Comparison of ENCODE assay signal across 19 cellular contexts in genomic region chrX:85309717-85310116, GRCh38.
A peak's percentile ranks its signal among the peaks of the same experiment; 100 is the strongest.
DNase-seq lines count a peak whose midpoint lies in the region; ATAC-seq and TF ChIP-seq lines count a peak whose summit lies in the region.
"Had no signal": no experiment of that assay in that cellular context is flagged by ENCODE, and none has a peak within 500 bp of the region (broad histone marks: within the 10 kb centered on the region; RNA-seq: fewer than 3 reads in every experiment).

No MANE protein-coding gene starts in this region.

- H3K79me2 ChIP-seq in PC-9 (ENCODE audit: low read depth): no peaks in the 10 kb centered on the region
- H3K79me2 ChIP-seq: parathyroid adenoma had no signal

- H3K9me2 ChIP-seq in PC-9 (ENCODE audit: insufficient read depth): no peaks in the 10 kb centered on the region

- no peak overlapping the region for H3K4me3 Mint-ChIP-seq in endothelial cell (ENCODE audit: unreplicated experiment)
- H3K4me3 Mint-ChIP-seq in activated naive CD4-positive, alpha-beta T cell treated with anti-CD3 and anti-CD28 coated beads for 36 hours: no peak overlapping the region
- H3K4me3 Mint-ChIP-seq: activated CD8-positive, alpha-beta T cell treated with anti-CD3 and anti-CD28 coated beads, Interleukin-2, amount 10 ng/mL, durations not matched to agents 7 days and 5 days; activated naive CD8-positive, alpha-beta T cell; dendritic cell treated with granulocyte-macrophage colony-stimulating factor and Interleukin-4, amounts not matched to agents 40 ng/mL and 50 ng/mL, for 4 days had no signal

- H2AFZ ChIP-seq in PC-9: no peak overlapping the region
- H2AFZ ChIP-seq: parathyroid adenoma had no signal

- ATAC-seq in GM19351 (IDR thresholded peaks at IDR 0.05; ENCODE audit: unreplicated experiment) (peak; percentile 67), GM21576 (IDR thresholded peaks at IDR 0.05; ENCODE audit: unreplicated experiment) (no peak)
- ATAC-seq: activated CD8-positive, alpha-beta T cell treated with anti-CD3 and anti-CD28 coated beads, Interleukin-2, amount 10 ng/mL, durations not matched to agents 7 days and 5 days; body of pancreas had no signal

- TF ChIP-seq CTCF in C4-2B (conservative IDR thresholded peaks at IDR 0.05): peak; percentile 13; the same call in 1 of the 2 replicates
- TF ChIP-seq CTCF in endothelial cell (IDR thresholded peaks at IDR 0.05; ENCODE audit: unreplicated experiment): peak; percentile 29
- TF ChIP-seq CTCF in PC-9 (conservative IDR thresholded peaks at IDR 0.05): no peak

- H3K9me3 ChIP-seq in PC-9 (ENCODE audit: insufficient read depth, low read depth): no peaks in the 10 kb centered on the region
- H3K9me3 ChIP-seq: body of pancreas, testis had no signal

- no peaks in the 10 kb centered on the region for H4K20me1 ChIP-seq in PC-9 (ENCODE audit: insufficient read depth)

- H3K4me1 Mint-ChIP-seq in endothelial cell (ENCODE audit: unreplicated experiment): no peaks in the 10 kb centered on the region
- H3K4me1 Mint-ChIP-seq in activated naive CD4-positive, alpha-beta T cell treated with anti-CD3 and anti-CD28 coated beads for 36 hours (ENCODE audit: low read depth): no peaks in the 10 kb centered on the region

- H3K27me3 Mint-ChIP-seq in endothelial cell (ENCODE audit: unreplicated experiment): no peaks in the 10 kb centered on the region
- H3K27me3 Mint-ChIP-seq in activated naive CD4-positive, alpha-beta T cell treated with anti-CD3 and anti-CD28 coated beads for 36 hours (ENCODE audit: low read depth): no peaks in the 10 kb centered on the region
- H3K27me3 Mint-ChIP-seq: activated naive CD8-positive, alpha-beta T cell; dendritic cell treated with granulocyte-macrophage colony-stimulating factor and Interleukin-4, amounts not matched to agents 40 ng/mL and 50 ng/mL, for 4 days had no signal

- no peaks in the 10 kb centered on the region for H3K36me3 ChIP-seq in PC-9 (ENCODE audit: low read depth)

- H3K27ac Mint-ChIP-seq in endothelial cell (ENCODE audit: unreplicated experiment): no peak overlapping the region
- no peak overlapping the region for H3K27ac Mint-ChIP-seq in activated naive CD4-positive, alpha-beta T cell treated with anti-CD3 and anti-CD28 coated beads for 36 hours
- H3K27ac Mint-ChIP-seq: activated CD8-positive, alpha-beta T cell treated with anti-CD3 and anti-CD28 coated beads, Interleukin-2, amount 10 ng/mL, durations not matched to agents 7 days and 5 days; activated naive CD8-positive, alpha-beta T cell; dendritic cell treated with granulocyte-macrophage colony-stimulating factor and Interleukin-4, amounts not matched to agents 40 ng/mL and 50 ng/mL, for 4 days had no signal

- H3K4me2 ChIP-seq in PC-9: no peak overlapping the region

- H3K27ac ChIP-seq in C4-2B (no peak overlapping the region), PC-9 (no peak overlapping the region)
- H3K27ac ChIP-seq: body of pancreas, parathyroid adenoma, skin epidermis, testis had no signal

- DNase-seq in NAMALWA (ENCODE audit: low spot score) (peak; percentile 50), endothelial cell (ENCODE audit: low spot score) (no peak), PC-9 (no peak), epidermal melanocyte (ENCODE audit: insufficient read length, low spot score) (no peak)
- no peak for DNase-seq in activated naive CD4-positive, alpha-beta T cell treated with anti-CD3 and anti-CD28 coated beads for 36 hours
- DNase-seq: activated CD8-positive, alpha-beta T cell treated with anti-CD3 and anti-CD28 coated beads, Interleukin-2, amount 10 ng/mL, durations not matched to agents 7 days and 5 days; activated T-cell treated with anti-CD3 and anti-CD28 coated beads, Interleukin-2, amount 50 U/mL, for 48 hours; body of pancreas; NCI-H1436 treated with DMSO at 0.1 percent for 48 hours; RPMI8226; T-helper 1 cell; testis had no signal

- H3K36me3 Mint-ChIP-seq in endothelial cell (ENCODE audit: low read depth, unreplicated experiment): no peaks in the 10 kb centered on the region
- no peaks in the 10 kb centered on the region for H3K36me3 Mint-ChIP-seq in activated naive CD4-positive, alpha-beta T cell treated with anti-CD3 and anti-CD28 coated beads for 36 hours (ENCODE audit: low read depth)
- H3K36me3 Mint-ChIP-seq: activated naive CD8-positive, alpha-beta T cell had no signal

- CTCF ChIA-PET in activated naive CD4-positive, alpha-beta T cell treated with anti-CD3 and anti-CD28 coated beads for 36 hours (lab: Charles Lee): no interaction called here
- CTCF ChIA-PET in PC-9 (lab: Charles Lee): no interaction called here

- POLR2A ChIA-PET in PC-9 (lab: Charles Lee; ENCODE audit: unreplicated experiment): no interaction called here

- intact Hi-C loops in activated naive CD4-positive, alpha-beta T cell treated with anti-CD3 and anti-CD28 coated beads for 36 hours (cut with micrococcal nuclease): no loop called here
- intact Hi-C loops in PC-9 (cut with micrococcal nuclease; ENCODE audit: unreplicated experiment): no loop called here

- no peak overlapping the region for H3K4me3 ChIP-seq in PC-9
- H3K4me3 ChIP-seq: body of pancreas, skin epidermis, testis had no signal

- H3K9me3 Mint-ChIP-seq in endothelial cell (ENCODE audit: unreplicated experiment): no peaks in the 10 kb centered on the region
- H3K9me3 Mint-ChIP-seq in activated naive CD4-positive, alpha-beta T cell treated with anti-CD3 and anti-CD28 coated beads for 36 hours: peaks cover 3% of the 10 kb centered on the region
- H3K9me3 Mint-ChIP-seq: dendritic cell treated with granulocyte-macrophage colony-stimulating factor and Interleukin-4, amounts not matched to agents 40 ng/mL and 50 ng/mL, for 4 days had no signal

- no TSS peak for BruUV-seq in PC-9 (replicated peaks; lab: Mats Ljungman, UMichigan)

- H3K27me3 ChIP-seq in PC-9 (ENCODE audit: insufficient read depth, low read depth): no peaks in the 10 kb centered on the region
- H3K27me3 ChIP-seq: body of pancreas, testis had no signal

- H3F3A ChIP-seq in PC-9 (ENCODE audit: insufficient read depth, low read depth): no peaks in the 10 kb centered on the region

- H3K4me1 ChIP-seq in PC-9 (replicated peaks; ENCODE audit: insufficient read depth): no peaks in the 10 kb centered on the region
- H3K4me1 ChIP-seq: body of pancreas, parathyroid adenoma, testis had no signal
